Comparison of ENCODE assay signal across 2 cellular contexts in genomic region chr17:43846221-43846712, GRCh38.
TF ChIP-seq lines count a peak whose summit lies in the region.

No MANE protein-coding gene starts in this region.

TF ChIP-seq in HCT116, 20 proteins besides CTCF, POLR2A, EP300 and RAD21:
- peak; percentile 24; the same call in 1 of the 2 replicates for TF ChIP-seq ZFX (IDR thresholded peaks at IDR 0.05)
- no peak for TF ChIP-seq YY1 (IDR thresholded peaks at IDR 0.05; ENCODE audit: extremely low read depth, insufficient replicate concordance, low read depth, low read length)

TF ChIP-seq in H1, 55 proteins besides CTCF, POLR2A, EP300 and RAD21:
- TF ChIP-seq ASH2L (IDR thresholded peaks at IDR 0.05; ENCODE audit: low read length): no peak
- no peak for TF ChIP-seq RNF2 (IDR thresholded peaks at IDR 0.05; ENCODE audit: borderline replicate concordance, low read depth, low read length, missing control alignments, poor library complexity, severe bottlenecking)
- no peak for TF ChIP-seq SIX5 (IDR thresholded peaks at IDR 0.05; ENCODE audit: low read depth, low read length)
- peak; percentile 33 for TF ChIP-seq TBP (IDR thresholded peaks at IDR 0.05; ENCODE audit: low read depth, low read length)
- TF ChIP-seq CHD1 (IDR thresholded peaks at IDR 0.05; ENCODE audit: low read depth, low read length): no peak
- no peak for TF ChIP-seq SIRT6 (IDR thresholded peaks at IDR 0.05; ENCODE audit: low read length)
- TF ChIP-seq HDAC2 (IDR thresholded peaks at IDR 0.05; ENCODE audit: borderline replicate concordance in 1 of 2, low read depth in 2 of 2, low read length in 2 of 2): no peak
- TF ChIP-seq CEBPB (IDR thresholded peaks at IDR 0.05; ENCODE audit: low read depth, low read length): peak; percentile 27; the same call in 1 of the 2 replicates
- no peak for TF ChIP-seq POU5F1 (IDR thresholded peaks at IDR 0.05; ENCODE audit: low read depth, low read length)
- TF ChIP-seq MAX (IDR thresholded peaks at IDR 0.05): no peak
- TF ChIP-seq EZH2 (IDR thresholded peaks at IDR 0.05; ENCODE audit: low read depth, low read length, severe bottlenecking): no peak
- no peak for TF ChIP-seq TAF1 (IDR thresholded peaks at IDR 0.05; ENCODE audit: low read depth, low read length)
- no peak for TF ChIP-seq CBX8 (IDR thresholded peaks at IDR 0.05; ENCODE audit: borderline replicate concordance, low read depth, low read length)
- no peak for TF ChIP-seq KDM1A (IDR thresholded peaks at IDR 0.05; ENCODE audit: borderline replicate concordance, low read length)
- 0 out of 2 replicates have a peak, but pooled peaks have one; percentile 41 for TF ChIP-seq CREB1 (IDR thresholded peaks at IDR 0.05)
- TF ChIP-seq TCF12 (IDR thresholded peaks at IDR 0.05; ENCODE audit: low read depth, low read length): no peak
- TF ChIP-seq BCL11A (IDR thresholded peaks at IDR 0.05; ENCODE audit: low read depth in 2 of 2, low read length in 2 of 2): no peak
- TF ChIP-seq KDM5A (IDR thresholded peaks at IDR 0.05; ENCODE audit: low read length): no peak; the same call in 1 of the 2 replicates
- 0 out of 2 replicates have a peak, but pooled peaks have one; percentile 47 for TF ChIP-seq YY1 (IDR thresholded peaks at IDR 0.05; ENCODE audit: low read depth, low read length)
- TF ChIP-seq SP4 (IDR thresholded peaks at IDR 0.05; ENCODE audit: low read length): no peak
- TF ChIP-seq ATF2 (IDR thresholded peaks at IDR 0.05; ENCODE audit: low read length): no peak
- TF ChIP-seq RBBP5 (IDR thresholded peaks at IDR 0.05; ENCODE audit: borderline replicate concordance, low read depth, low read length): no peak
- no peak for TF ChIP-seq SP2 (IDR thresholded peaks at IDR 0.05; ENCODE audit: low read length)
- no peak for TF ChIP-seq ATF3 (IDR thresholded peaks at IDR 0.05; ENCODE audit: insufficient read depth, low read depth, low read length)
- TF ChIP-seq SP1 (IDR thresholded peaks at IDR 0.05; ENCODE audit: low read depth, low read length): no peak
- TF ChIP-seq NRF1 (IDR thresholded peaks at IDR 0.05; ENCODE audit: low read depth, low read length): no peak
- TF ChIP-seq NANOG (IDR thresholded peaks at IDR 0.05; ENCODE audit: insufficient read depth, low read depth, low read length, poor library complexity, severe bottlenecking): no peak
- TF ChIP-seq CHD2 (IDR thresholded peaks at IDR 0.05; ENCODE audit: low read length): no peak
- no peak for TF ChIP-seq CHD7 (IDR thresholded peaks at IDR 0.05; ENCODE audit: insufficient replicate concordance, low read length)
- no peak for TF ChIP-seq GTF2F1 (IDR thresholded peaks at IDR 0.05; ENCODE audit: borderline replicate concordance, low read depth, low read length)
- no peak for TF ChIP-seq ZNF274 (IDR thresholded peaks at IDR 0.05; ENCODE audit: borderline replicate concordance, extremely low read depth, low read length)
- no peak for TF ChIP-seq KDM4A (IDR thresholded peaks at IDR 0.05; ENCODE audit: low read depth, low read length, severe bottlenecking)
- TF ChIP-seq PHF8 (conservative IDR thresholded peaks at IDR 0.05; ENCODE audit: low read depth, low read length): no peak
- no peak for TF ChIP-seq JUND (IDR thresholded peaks at IDR 0.05; ENCODE audit: low read length)
- TF ChIP-seq POLR2AphosphoS5 (IDR thresholded peaks at IDR 0.05; ENCODE audit: low read depth, low read length): no peak
- no peak for TF ChIP-seq JUN (IDR thresholded peaks at IDR 0.05; ENCODE audit: low read depth, low read length)
- TF ChIP-seq BACH1 (IDR thresholded peaks at IDR 0.05; ENCODE audit: low read length): no peak
- no peak for TF ChIP-seq FOSL1 (IDR thresholded peaks at IDR 0.05; ENCODE audit: insufficient read depth, low read depth, low read length)
- TF ChIP-seq BRCA1 (IDR thresholded peaks at IDR 0.05; ENCODE audit: low read depth, low read length): no peak
- TF ChIP-seq SRF (IDR thresholded peaks at IDR 0.05; ENCODE audit: low read depth, low read length): no peak
- no peak for TF ChIP-seq RFX5 (IDR thresholded peaks at IDR 0.05; ENCODE audit: borderline replicate concordance, low read depth, low read length)
- peak; percentile 42; the same call in 1 of the 2 replicates for TF ChIP-seq GABPA (IDR thresholded peaks at IDR 0.05; ENCODE audit: borderline replicate concordance, insufficient read depth, low read length)
- TF ChIP-seq TEAD4 (IDR thresholded peaks at IDR 0.05; ENCODE audit: low read depth, low read length): 0 out of 2 replicates have a peak, but pooled peaks have one; percentile 20
- TF ChIP-seq SIN3A (conservative IDR thresholded peaks at IDR 0.05 in 1 of 2, IDR thresholded peaks at IDR 0.05 in 1 of 2; ENCODE audit: low read depth in 1 of 2, low read length in 2 of 2): no peak
- TF ChIP-seq TAF7 (optimal IDR thresholded peaks at IDR 0.05; ENCODE audit: borderline replicate concordance, low read depth, low read length): no peak
TF ChIP-seq in H1: peak in this region for 6.
